Comparison of ENCODE assay signal across 2 cellular contexts in genomic region chr1:145019709-145020108, GRCh38.
TF ChIP-seq lines count a peak whose summit lies in the region.
"Not testable (repeated sequence)": the region's sequence is repeated elsewhere in the genome, so short reads cannot be mapped to it uniquely, and the experiment has no call there.

No MANE protein-coding gene starts in this region.

TF ChIP-seq in HEK293, 187 proteins besides CTCF, POLR2A, EP300 and RAD21 (continued from another document):
- TF ChIP-seq ATF2 (tag by site-specific recombination; IDR thresholded peaks at IDR 0.05; ENCODE audit: low read depth) (peak; percentile 87), SP7 (tag by site-specific recombination; IDR thresholded peaks at IDR 0.05) (peak; percentile 21; the same call in 1 of the 2 replicates), ZNF398 (tag by site-specific recombination; IDR thresholded peaks at IDR 0.05) (peak; percentile 52), ZNF629 (tag by site-specific recombination; IDR thresholded peaks at IDR 0.05) (peak; percentile 90), ZEB2 (tag by site-specific recombination; IDR thresholded peaks at IDR 0.05) (peak; percentile 56; the same call in 1 of the 2 replicates), ZNF692 (tag by site-specific recombination; IDR thresholded peaks at IDR 0.05) (peak; percentile 64), IKZF3 (tag by site-specific recombination; IDR thresholded peaks at IDR 0.05) (0 out of 2 replicates have a peak, but pooled peaks have one; percentile 8), ZFP69B (tag by site-specific recombination; IDR thresholded peaks at IDR 0.05) (peak; percentile 49; the same call in 1 of the 2 replicates), MYNN (tag by site-specific recombination; IDR thresholded peaks at IDR 0.05; ENCODE audit: borderline replicate concordance) (peak; percentile 74; the same call in 1 of the 2 replicates), ZBTB17 (tag by site-specific recombination; IDR thresholded peaks at IDR 0.05) (peak; percentile 63; the same call in 1 of the 2 replicates), WT1 (tag by site-specific recombination; IDR thresholded peaks at IDR 0.05) (0 out of 2 replicates have a peak, but pooled peaks have one; percentile 28)

TF ChIP-seq in K562, 482 proteins besides CTCF, POLR2A, EP300 and RAD21 (continued from another document):
- peak; percentile 61; the same call in 1 of the 2 replicates for TF ChIP-seq ATF3 (IDR thresholded peaks at IDR 0.05)
- TF ChIP-seq ATF3 (CRISPR knock-in tag; conservative IDR thresholded peaks at IDR 0.05) = not testable (repeated sequence)
